ENCODE assay signal across 13 cellular contexts in the genomic region with DNA sequence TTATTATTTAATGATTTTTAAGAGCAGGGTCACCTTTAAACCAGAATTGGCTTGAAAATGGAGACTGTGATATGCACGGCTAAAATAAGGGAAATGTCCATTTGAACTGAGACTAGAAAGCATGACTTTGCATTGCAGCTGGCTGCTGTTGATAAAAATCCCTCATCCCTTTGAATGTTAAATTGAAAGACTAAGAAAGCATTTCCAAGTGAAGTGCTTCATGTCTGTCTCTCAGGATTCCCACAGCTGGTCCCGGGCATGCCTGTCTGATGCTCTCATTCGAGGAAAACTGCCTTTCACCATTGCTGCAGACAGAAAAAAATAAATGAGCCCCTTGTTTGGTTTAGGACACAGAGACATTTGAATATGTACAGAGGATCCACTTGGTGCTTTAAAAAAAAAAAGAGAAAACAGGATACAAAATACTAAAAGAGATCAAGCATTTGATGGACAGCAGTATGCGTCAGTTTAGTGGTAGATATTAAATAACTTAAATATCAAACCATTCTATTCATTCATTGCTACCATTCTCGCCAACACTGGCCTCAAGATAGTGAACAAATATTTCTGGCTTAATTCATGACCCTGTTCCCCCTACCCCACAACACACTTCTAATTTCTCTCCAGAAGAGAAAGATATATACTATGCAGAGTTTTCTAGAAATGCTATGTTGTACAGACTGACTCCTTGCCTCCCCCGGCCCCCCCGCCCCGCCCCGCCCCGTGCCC. TPM values are rescaled to one million over a fixed set of nuclear protein-coding genes. Genes with fewer than 3 reads are reported as not detected.
A peak's percentile ranks its signal among the peaks of the same experiment; 100 is the strongest.
DNase-seq lines count a peak whose midpoint lies in the region; ATAC-seq and TF ChIP-seq lines count a peak whose summit lies in the region.
"Had no signal": no experiment of that assay in that cellular context is flagged by ENCODE, and none has a peak within 500 bp of the region (broad histone marks: within the 10 kb centered on the region; RNA-seq: fewer than 3 reads in every experiment).

No MANE protein-coding gene starts in this region.

- no peak for ATAC-seq in central memory CD8-positive, alpha-beta T cell (replicated peaks; ENCODE audit: extremely low read depth, poor library complexity, severe bottlenecking)
- ATAC-seq: Panc1 had no signal

- no peaks in the 10 kb centered on the region for H3K9me3 Mint-ChIP-seq in CD8-positive, alpha-beta memory T cell
- H3K9me3 Mint-ChIP-seq in central memory CD8-positive, alpha-beta T cell = no peaks in the 10 kb centered on the region

- H3K4me3 ChIP-seq in CD8-positive, alpha-beta memory T cell (ENCODE audit: low read length) = no peak overlapping the region
- peak overlapping the region; percentile 55 for H3K4me3 ChIP-seq in HL-60 (replicated peaks; ENCODE audit: insufficient read depth, low read length)

- H3K36me3 Mint-ChIP-seq in CD8-positive, alpha-beta memory T cell = no peaks in the 10 kb centered on the region
- H3K36me3 Mint-ChIP-seq in central memory CD8-positive, alpha-beta T cell (ENCODE audit: insufficient read depth) = peaks cover 1% of the 10 kb centered on the region

- H3K27ac Mint-ChIP-seq in CD8-positive, alpha-beta memory T cell = peak overlapping the region in 3 of 8 donors; percentile 0 to 54 (median 41)
- H3K27ac Mint-ChIP-seq in central memory CD8-positive, alpha-beta T cell (ENCODE audit: low read depth) = peak overlapping the region; percentile 19

- H3K9me3 ChIP-seq in CD8-positive, alpha-beta memory T cell (ENCODE audit: low read length) = no peaks in the 10 kb centered on the region
- H3K9me3 ChIP-seq: pancreas, transverse colon had no signal

- no peak for DNase-seq in CD8-positive, alpha-beta memory T cell
- no peak for DNase-seq in HL-60 (ENCODE audit: low read depth in 1 of 2, low spot score in 1 of 2)
- no peak for DNase-seq in central memory CD8-positive, alpha-beta T cell (ENCODE audit: low spot score in 2 of 2)
- DNase-seq in pons (ENCODE audit: low spot score) = peak; percentile 83
- DNase-seq in NCI-H146 treated with DMSO at 0.1 percent for 48 hours (lab: John Stamatoyannopoulos, UW; ENCODE audit: unreplicated experiment) = no peak
- no peak for DNase-seq in activated CD4-positive, alpha-beta T cell treated with anti-CD3 and anti-CD28 coated beads, Interleukin-2, amount 50 U/mL, for 4 hours
- no peak for DNase-seq in stimulated activated CD4-positive, alpha-beta T cell treated with anti-CD3 and anti-CD28 coated beads, Interleukin-1b, Interleukin-23, amount 100 ng/mL, for 48 hours
- DNase-seq in activated gamma-delta T cell (lab: John Stamatoyannopoulos, UW) = no peak
- DNase-seq: NCI-H2081 treated with DMSO at 0.1 percent for 48 hours had no signal

- H3K27me3 Mint-ChIP-seq in CD8-positive, alpha-beta memory T cell = peaks cover 3 to 4% of the 10 kb centered on the region in 2 donors
- H3K27me3 Mint-ChIP-seq in central memory CD8-positive, alpha-beta T cell = no peaks in the 10 kb centered on the region

- peaks cover 15% of the 10 kb centered on the region for H3K4me1 ChIP-seq in CD8-positive, alpha-beta memory T cell (ENCODE audit: insufficient read depth, low read length)
- H3K4me1 ChIP-seq: pancreas, transverse colon had no signal

- POLR2A ChIA-PET in CD8-positive, alpha-beta memory T cell (lab: Charles Lee) = no interaction called here

- peak overlapping the region; percentile 58 for H3K27ac ChIP-seq in CD8-positive, alpha-beta memory T cell (ENCODE audit: low read depth, low read length)
- peak overlapping the region; percentile 73 for H3K27ac ChIP-seq in HL-60 (replicated peaks)
- H3K27ac ChIP-seq: pancreas, VCaP had no signal

- peak overlapping the region; percentile 11 to 92 (median 77) for H3K4me3 Mint-ChIP-seq in CD8-positive, alpha-beta memory T cell
- peak overlapping the region; percentile 39 for H3K4me3 Mint-ChIP-seq in central memory CD8-positive, alpha-beta T cell

- CTCF ChIA-PET in CD8-positive, alpha-beta memory T cell (lab: Charles Lee) = no interaction called here

- H3K4me1 Mint-ChIP-seq in CD8-positive, alpha-beta memory T cell = peaks cover 15 to 24% (median 22%) of the 10 kb centered on the region in 3 donors
- peaks cover 16% of the 10 kb centered on the region for H3K4me1 Mint-ChIP-seq in central memory CD8-positive, alpha-beta T cell

- no peak for TF ChIP-seq CTCF in HL-60 (IDR thresholded peaks at IDR 0.05; ENCODE audit: insufficient read depth, low read length)

- no peaks in the 10 kb centered on the region for H3K36me3 ChIP-seq in CD8-positive, alpha-beta memory T cell (ENCODE audit: insufficient read depth, low read length)
- H3K36me3 ChIP-seq: pancreas, transverse colon had no signal

- H3K27me3 ChIP-seq in CD8-positive, alpha-beta memory T cell (ENCODE audit: insufficient read depth, low read length, poor library complexity, severe bottlenecking) = no peaks in the 10 kb centered on the region
- H3K27me3 ChIP-seq in HL-60 (ENCODE audit: insufficient read depth, poor library complexity, severe bottlenecking) = no peaks in the 10 kb centered on the region
- H3K27me3 ChIP-seq: pancreas, transverse colon had no signal

RNA-seq across cellular contexts. Expression of gene TBC1D7, which starts 55.0 kb away (rescaled TPM):
- 10 to 100 TPM; 21.8 to 23.2 TPM for total RNA-seq in CD8-positive, alpha-beta memory T cell
- 14.9 TPM for polyA plus RNA-seq in CD8-positive, alpha-beta memory T cell
